Comparison of ENCODE assay signal across 25 cellular contexts in genomic region chr3:51280171-51280570, GRCh38.
A peak's percentile ranks its signal among the peaks of the same experiment; 100 is the strongest.
DNase-seq lines count a peak whose midpoint lies in the region; ATAC-seq lines count a peak whose summit lies in the region.
"Had no signal": no experiment of that assay in that cellular context is flagged by ENCODE, and none has a peak within 500 bp of the region (broad histone marks: within the 10 kb centered on the region; RNA-seq: fewer than 3 reads in every experiment).

No MANE protein-coding gene starts in this region.

- peak overlapping the region; percentile 17 for H3K27ac ChIP-seq in caudate nucleus (ENCODE audit: low read depth, low read length)
- H3K27ac ChIP-seq in substantia nigra (ENCODE audit: low read depth, low read length, poor library complexity, severe bottlenecking): peak overlapping the region; percentile 71
- H3K27ac ChIP-seq: GM23248, SJSA1 had no signal

- DNase-seq in caudate nucleus (lab: John Stamatoyannopoulos, UW) (peak in 41 of 61 donors; percentile 1 to 69 (median 26)), hippocampal formation (lab: John Stamatoyannopoulos, UW) (peak; percentile 26 to 59), middle frontal gyrus (ENCODE audit: extremely low spot score, low spot score) (peak; percentile 38), substantia nigra (lab: John Stamatoyannopoulos, UW) (peak in 42 of 49 donors; percentile 4 to 83 (median 48)), NCI-H1436 treated with DMSO at 0.1 percent for 48 hours (lab: John Stamatoyannopoulos, UW) (no peak), SIG-M5 (lab: John Stamatoyannopoulos, UW) (no peak), A172 (ENCODE audit: low spot score) (no peak)
- DNase-seq: CD8-positive, alpha-beta memory T cell; DMS 273 treated with DMSO at 0.1 percent for 48 hours; DMS79 treated with DMSO at 0.1 percent for 48 hours; GF-D8; GM23248; H9; KBM-7; MV-4-11; NCI-H1105; NCI-H146; NCI-H2029; NCI-H446; NCI-H524 treated with DMSO at 0.1 percent for 48 hours; NCI-H774; NK-92 treated with Interleukin-12 subunit alpha and Interleukin-12 subunit beta, amount 100 ng/mL, for 24 hours; PC-3 had no signal

- no peak for ATAC-seq in GM18519 (IDR thresholded peaks at IDR 0.05; ENCODE audit: low FRiP score, unreplicated experiment)
- ATAC-seq: PC-3 had no signal

Comparison
In these comparisons a context has a peak if more than half of its experiments do, and no peak if none do; other contexts are left out.
1. DNase-seq: peak in caudate nucleus (41 of 61), hippocampal formation (2 of 2), middle frontal gyrus (single experiment) and substantia nigra (42 of 49); none in NCI-H1436 treated with DMSO at 0.1 percent for 48 hours (single experiment), SIG-M5 (single experiment) and A172 (single experiment).